Comparison of ENCODE assay signal across 21 cellular contexts in the genomic region with DNA sequence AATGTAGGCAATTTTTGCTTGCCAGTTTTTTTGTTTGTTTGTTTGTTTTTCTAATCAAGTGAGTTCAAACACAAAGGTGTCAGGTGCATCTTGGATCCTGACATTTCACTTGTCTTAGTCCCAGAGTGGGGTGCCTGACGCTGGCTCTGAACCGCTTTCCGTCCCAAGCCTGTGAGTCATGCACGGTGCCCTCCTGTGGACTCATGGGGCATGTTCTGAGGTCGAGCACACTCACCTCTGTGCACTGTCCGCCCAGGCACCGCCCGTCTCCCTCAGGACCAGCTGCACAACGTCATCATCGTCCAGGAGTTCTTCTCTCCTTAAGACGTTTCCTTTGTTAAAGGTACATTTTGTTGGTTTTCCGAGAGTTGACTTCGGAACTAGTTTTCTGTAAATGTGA.
DNase-seq lines count a peak whose midpoint lies in the region; ATAC-seq and TF ChIP-seq lines count a peak whose summit lies in the region.
"Had no signal": no experiment of that assay in that cellular context is flagged by ENCODE, and none has a peak within 500 bp of the region (broad histone marks: within the 10 kb centered on the region; RNA-seq: fewer than 3 reads in every experiment).

No MANE protein-coding gene starts in this region.

- no peaks in the 10 kb centered on the region for H3K79me2 ChIP-seq in Karpas-422 (ENCODE audit: low read length)

- H3K9me3 ChIP-seq in Karpas-422 (ENCODE audit: low read length) (no peaks in the 10 kb centered on the region), body of pancreas (no peaks in the 10 kb centered on the region)
- H3K9me3 ChIP-seq: BLaER1 had no signal

- no peaks in the 10 kb centered on the region for H3K9me2 ChIP-seq in Karpas-422 (replicated peaks; ENCODE audit: insufficient read depth, low read length)

- H3K27ac ChIP-seq in Karpas-422 (ENCODE audit: low read length) (no peak overlapping the region), body of pancreas (no peak overlapping the region)
- H3K27ac ChIP-seq: BLaER1, HL-60, RWPE1, SJSA1 had no signal

- peak; percentile 12 for DNase-seq in NCI-H82 (lab: John Stamatoyannopoulos, UW)
- DNase-seq in NCI-H82 treated with DMSO at 0.1 percent for 48 hours (lab: John Stamatoyannopoulos, UW; ENCODE audit: unreplicated experiment) = no peak
- peak; percentile 45 for DNase-seq in Karpas-422
- peak; percentile 54 for DNase-seq in islet precursor cell
- peak; percentile 12 for DNase-seq in posterior vena cava (ENCODE audit: low spot score)
- no peak for DNase-seq in activated naive CD4-positive, alpha-beta T cell (lab: John Stamatoyannopoulos, UW)
- no peak for DNase-seq in body of pancreas
- DNase-seq in Right ventricle myocardium inferior (ENCODE audit: missing footprints) = no peak
- DNase-seq: CD8-positive, alpha-beta T cell; DMS79 treated with DMSO at 0.1 percent for 48 hours; H7; NCI-H1092 treated with DMSO at 0.1 percent for 48 hours; NCI-H1694; NCI-H2107; NCI-H345; NK-92 treated with Interleukin-12 subunit alpha and Interleukin-12 subunit beta, amount 100 ng/mL, for 24 hours; SW 1271 had no signal

- no peaks in the 10 kb centered on the region for H4K20me1 ChIP-seq in Karpas-422 (ENCODE audit: insufficient read depth, low read depth, low read length)
- H4K20me1 ChIP-seq: BLaER1 had no signal

- no peak for TF ChIP-seq POLR2A in body of pancreas (IDR thresholded peaks at IDR 0.05)

- no peak overlapping the region for H3K9ac ChIP-seq in Karpas-422 (ENCODE audit: low read length)
- H3K9ac ChIP-seq: BLaER1 had no signal

- H3K36me3 ChIP-seq in Karpas-422 (ENCODE audit: insufficient read depth, low read length) (no peaks in the 10 kb centered on the region), body of pancreas (replicated peaks in 1 of 2; ENCODE audit: insufficient read depth in 1 of 2, low read depth in 2 of 2) (no peaks in the 10 kb centered on the region)
- H3K36me3 ChIP-seq: SJSA1 had no signal

- TF ChIP-seq CTCF in body of pancreas (IDR thresholded peaks at IDR 0.05) = no peak

- 72 to 75% methylated on average over 13 of the region's 13 CpGs for WGBS in body of pancreas, 2 donors

- H3K27me3 ChIP-seq in Karpas-422 (ENCODE audit: low read length) = no peaks in the 10 kb centered on the region
- H3K27me3 ChIP-seq in body of pancreas = no peaks in the 10 kb centered on the region
- H3K27me3 ChIP-seq: BLaER1, SJSA1 had no signal

- H3K4me1 ChIP-seq in Karpas-422 (ENCODE audit: low read length) = no peaks in the 10 kb centered on the region
- H3K4me1 ChIP-seq in body of pancreas = no peaks in the 10 kb centered on the region
- H3K4me1 ChIP-seq: SJSA1 had no signal

- intact Hi-C loops in posterior vena cava (cut with DNase I) = no loop called here
- intact Hi-C loops in body of pancreas (cut with DNase I) = no loop called here
- intact Hi-C loops in Right ventricle myocardium inferior (cut with DNase I) = no loop called here

- H2AFZ ChIP-seq in Karpas-422 (ENCODE audit: low read length) = no peak overlapping the region

- ATAC-seq in body of pancreas = no peak
- ATAC-seq in Right ventricle myocardium inferior = no peak
- ATAC-seq: CD8-positive, alpha-beta T cell had no signal

- H3K4me2 ChIP-seq in Karpas-422 (ENCODE audit: low read depth, low read length, poor library complexity, severe bottlenecking) = no peak overlapping the region
- H3K4me2 ChIP-seq: BLaER1 had no signal

- H3K4me3 ChIP-seq in Karpas-422 (ENCODE audit: low read length) = no peak overlapping the region
- no peak overlapping the region for H3K4me3 ChIP-seq in body of pancreas
- H3K4me3 ChIP-seq: BLaER1, SJSA1 had no signal

Comparison
In these comparisons a context has a peak if more than half of its experiments do, and no peak if none do; other contexts are left out.
1. DNase-seq: peak in NCI-H82 (single experiment), Karpas-422 (single experiment), islet precursor cell (single experiment) and posterior vena cava (single experiment); none in NCI-H82 treated with DMSO at 0.1 percent for 48 hours (single experiment), activated naive CD4-positive, alpha-beta T cell (0 of 4), body of pancreas (0 of 4) and Right ventricle myocardium inferior (single experiment).